Comparison of ENCODE assay signal across 34 cellular contexts in the genomic region with DNA sequence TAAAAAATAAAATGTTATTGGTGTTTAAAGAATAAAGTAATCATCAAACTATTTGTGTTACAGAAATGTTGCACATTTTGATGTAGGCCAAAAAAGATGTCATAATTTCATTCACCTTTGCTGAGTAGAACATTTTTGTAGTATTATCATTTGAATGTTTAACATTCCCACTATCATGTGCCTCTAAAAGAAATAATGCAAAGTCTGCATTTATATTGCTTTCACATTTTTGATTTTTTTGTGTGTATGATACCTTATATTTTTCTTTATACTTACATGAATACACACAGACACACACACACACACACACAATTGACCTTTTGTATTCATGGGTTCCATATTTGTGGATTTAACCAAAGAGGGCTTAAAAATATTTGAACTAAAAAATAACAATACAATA.
DNase-seq lines count a peak whose midpoint lies in the region; ATAC-seq, FAIRE-seq and TF ChIP-seq lines count a peak whose summit lies in the region.
"Had no signal": no experiment of that assay in that cellular context is flagged by ENCODE, and none has a peak within 500 bp of the region (broad histone marks: within the 10 kb centered on the region; RNA-seq: fewer than 3 reads in every experiment).

No MANE protein-coding gene starts in this region.

- H4K5ac ChIP-seq in IMR-90 (ENCODE audit: low read depth, low read length), result no peak overlapping the region

- BruUV-seq in HepG2 (replicated peaks; lab: Mats Ljungman, UMichigan), result no TSS peak
- no TSS peak for BruUV-seq in IMR-90 (replicated peaks; lab: Mats Ljungman, UMichigan)
- BruUV-seq in K562 (replicated peaks; lab: Mats Ljungman, UMichigan), result no TSS peak

- H4K91ac ChIP-seq in IMR-90 (ENCODE audit: insufficient read depth, low read depth, low read length), result no peak overlapping the region

- H3K4me1 ChIP-seq in HepG2 (ENCODE audit: insufficient read depth, low read length) (no peaks in the 10 kb centered on the region), right lobe of liver (no peaks in the 10 kb centered on the region), A549 (no peaks in the 10 kb centered on the region), IMR-90 (ENCODE audit: control insufficient read depth, insufficient read depth, low read length) (no peaks in the 10 kb centered on the region), K562 (replicated peaks in 1 of 2; ENCODE audit: control insufficient read depth in 2 of 2, insufficient read depth in 2 of 2, low read length in 2 of 2) (no peaks in the 10 kb centered on the region), right cardiac atrium (ENCODE audit: control insufficient read depth, insufficient read depth, low read length) (no peaks in the 10 kb centered on the region)
- H3K4me1 ChIP-seq: BE2C; BLaER1; BLaER1 treated with 17β-estradiol and CSF1 and Interleukin-3, amounts not matched to agents 10 nM and 100 nM; Caco-2 had no signal

- no peak overlapping the region for H2AK5ac ChIP-seq in IMR-90 (ENCODE audit: low read depth, low read length)

- H3K9ac ChIP-seq in HepG2 (ENCODE audit: insufficient read depth, low read depth, low read length) (no peak overlapping the region), IMR-90 (ENCODE audit: low read depth, low read length) (no peak overlapping the region), K562 (ENCODE audit: insufficient read depth in 1 of 2, low read depth in 2 of 2, low read length in 2 of 2) (no peak overlapping the region)
- H3K9ac ChIP-seq: BLaER1; BLaER1 treated with 17β-estradiol and CSF1 and Interleukin-3, amounts not matched to agents 10 nM and 100 nM had no signal

- peaks cover 20% of the 10 kb centered on the region for H3K9me3 ChIP-seq in HepG2 (ENCODE audit: low read length)
- no peaks in the 10 kb centered on the region for H3K9me3 ChIP-seq in right lobe of liver
- H3K9me3 ChIP-seq in A549, result no peaks in the 10 kb centered on the region
- no peaks in the 10 kb centered on the region for H3K9me3 ChIP-seq in IMR-90 (ENCODE audit: control insufficient read depth, insufficient read depth, low read length)
- no peaks in the 10 kb centered on the region for H3K9me3 ChIP-seq in K562 (replicated peaks; ENCODE audit: control insufficient read depth, insufficient read depth, low read depth, low read length)
- H3K9me3 ChIP-seq in right cardiac atrium (ENCODE audit: control insufficient read depth, low read length), result no peaks in the 10 kb centered on the region
- H3K9me3 ChIP-seq: BE2C, Caco-2 had no signal

- H3K79me1 ChIP-seq in IMR-90 (ENCODE audit: low read depth in 1 of 2, low read length in 2 of 2), result no peaks in the 10 kb centered on the region

- no peak overlapping the region for H2BK20ac ChIP-seq in IMR-90 (ENCODE audit: low read depth, low read length)

- dilution Hi-C loops in IMR-90 (cut with HindIII; ENCODE audit: low sequenced_read_pairs, unreplicated experiment), result no loop called here

- H3K79me2 ChIP-seq in HepG2 (ENCODE audit: insufficient read depth, low read length) (no peaks in the 10 kb centered on the region), K562 (ENCODE audit: control insufficient read depth, insufficient read depth, low read length) (no peaks in the 10 kb centered on the region)

- H3K36me3 ChIP-seq in HepG2 (replicated peaks in 1 of 2; ENCODE audit: control insufficient read depth in 1 of 2, insufficient read depth in 2 of 2, low read length in 2 of 2) (no peaks in the 10 kb centered on the region), right lobe of liver (no peaks in the 10 kb centered on the region), IMR-90 (ENCODE audit: control insufficient read depth, insufficient read depth, low read length) (no peaks in the 10 kb centered on the region), K562 (ENCODE audit: control insufficient read depth, insufficient read depth, low read length) (no peaks in the 10 kb centered on the region)
- H3K36me3 ChIP-seq: BE2C; BLaER1; BLaER1 treated with 17β-estradiol and CSF1 and Interleukin-3, amounts not matched to agents 10 nM and 100 nM had no signal

- H2AK9ac ChIP-seq in IMR-90 (replicated peaks; ENCODE audit: low read depth, low read length, poor library complexity), result no peak overlapping the region

- H4K20me1 ChIP-seq in HepG2 (ENCODE audit: insufficient read depth, low read length) (no peaks in the 10 kb centered on the region), IMR-90 (ENCODE audit: insufficient read depth, low read length) (no peaks in the 10 kb centered on the region), K562 (replicated peaks; ENCODE audit: control insufficient read depth, insufficient read depth, low read length) (no peaks in the 10 kb centered on the region)
- H4K20me1 ChIP-seq: BLaER1 treated with 17β-estradiol and CSF1 and Interleukin-3, amounts not matched to agents 10 nM and 100 nM had no signal

- H3K4me3 ChIP-seq in HepG2 (replicated peaks in 1 of 3; ENCODE audit: insufficient read depth in 1 of 3, low read depth in 2 of 3, low read length in 3 of 3) (no peak overlapping the region), right lobe of liver (no peak overlapping the region), A549 (no peak overlapping the region), IMR-90 (ENCODE audit: insufficient read depth, low read depth, low read length) (no peak overlapping the region), K562 (no peak overlapping the region), right cardiac atrium (ENCODE audit: low read length) (no peak overlapping the region)
- H3K4me3 ChIP-seq: BLaER1; BLaER1 treated with 17β-estradiol and CSF1 and Interleukin-3, amounts not matched to agents 10 nM and 100 nM had no signal

- DNase-seq in HepG2 (ENCODE audit: low spot score), result no peak
- DNase-seq in right lobe of liver, result no peak
- no peak for DNase-seq in A549 (ENCODE audit: low read depth in 1 of 2, low spot score in 1 of 2)
- no peak for DNase-seq in IMR-90
- no peak for DNase-seq in K562 (ENCODE audit: extremely low read depth in 1 of 4, low spot score in 3 of 4)
- no peak for DNase-seq in NCI-H748 (lab: John Stamatoyannopoulos, UW; ENCODE audit: unreplicated experiment)
- DNase-seq in NOMO-1 (lab: John Stamatoyannopoulos, UW; ENCODE audit: unreplicated experiment in 2 of 2), result no peak
- no peak for DNase-seq in right cardiac atrium
- DNase-seq: 8988T; ACHN; AML-193; BE2C; C1 segment of cervical spinal cord; Caco-2; Calu3; CD4-positive, alpha-beta memory T cell; CD4-positive, alpha-beta T cell; CD4-positive, CD25-positive, alpha-beta regulatory T cell; CD8-positive, alpha-beta memory T cell; CD8-positive, alpha-beta T cell; COR-L47; DMS 273 treated with DMSO at 0.1 percent for 48 hours; DMS153; DMS53; DMS79; DMS79 treated with DMSO at 0.1 percent for 48 hours; DND-41; EL had no signal

- no peak overlapping the region for H2BK5ac ChIP-seq in IMR-90 (ENCODE audit: low read depth, low read length, poor library complexity, severe bottlenecking)

- TF ChIP-seq CTCF in HepG2 (CRISPR knock-in tag; IDR thresholded peaks at IDR 0.05), result no peak
- no peak for TF ChIP-seq CTCF in right lobe of liver (IDR thresholded peaks at IDR 0.05)
- no peak for TF ChIP-seq CTCF in A549 (IDR thresholded peaks at IDR 0.05)
- no peak for TF ChIP-seq CTCF in IMR-90 (conservative IDR thresholded peaks at IDR 0.05; ENCODE audit: low read depth, low read length)
- no peak for TF ChIP-seq CTCF in K562 (IDR thresholded peaks at IDR 0.05 in 2 of 3, conservative IDR thresholded peaks at IDR 0.05 in 1 of 3; ENCODE audit: insufficient read depth in 2 of 3, low read depth in 1 of 3, low read length in 3 of 3)

- H2BK120ac ChIP-seq in IMR-90 (ENCODE audit: low read depth, low read length), result no peak overlapping the region

- in situ Hi-C loops in HepG2 (cut with HindIII; ENCODE audit: extremely low pct_ligation_motif_present, low pct_unique_long_range_greater_than_20kb) (no loop called here), IMR-90 (cut with MboI; ENCODE audit: low sequenced_read_pairs) (no loop called here), K562 (cut with MboI) (no loop called here)

- no peak overlapping the region for H3K4ac ChIP-seq in IMR-90 (ENCODE audit: low read depth, low read length)

- H3K14ac ChIP-seq in IMR-90 (replicated peaks; ENCODE audit: low read depth, low read length), result no peak overlapping the region

- no peak overlapping the region for H4K8ac ChIP-seq in IMR-90 (ENCODE audit: low read depth in 2 of 2, low read length in 2 of 2)

- TF ChIP-seq POLR2A in HepG2 (IDR thresholded peaks at IDR 0.05; ENCODE audit: insufficient read depth in 1 of 2, low read depth in 2 of 2, low read length in 2 of 2) (no peak), right lobe of liver (IDR thresholded peaks at IDR 0.05) (no peak), A549 (IDR thresholded peaks at IDR 0.05; ENCODE audit: low read length) (no peak), IMR-90 (IDR thresholded peaks at IDR 0.05; ENCODE audit: low read depth, low read length) (no peak), K562 (conservative IDR thresholded peaks at IDR 0.05) (no peak)

- CTCF ChIA-PET in HepG2 (lab: Yijun Ruan, JAX; ENCODE audit: low intra/inter-chr PET ratio, low total read pairs), result no interaction called here
- CTCF ChIA-PET in A549 (lab: Yijun Ruan, JAX), result no interaction called here
- CTCF ChIA-PET in IMR-90 (lab: Yijun Ruan, JAX), result interaction anchor here (0.6 kb wide), 1 partner anchor 462 kb away, joined by 4 read pairs; no protein-coding TSS in a partner anchor
- CTCF ChIA-PET in K562 (lab: Yijun Ruan, JAX; ENCODE audit: low intra/inter-chr PET ratio), result no interaction called here

- H3K18ac ChIP-seq in IMR-90 (ENCODE audit: low read depth, low read length), result no peak overlapping the region

- H2AFZ ChIP-seq in HepG2 (ENCODE audit: low read length) (no peak overlapping the region), IMR-90 (replicated peaks; ENCODE audit: low read length, poor library complexity) (no peak overlapping the region), K562 (ENCODE audit: low read depth, low read length) (no peak overlapping the region)

- FAIRE-seq in HepG2 (lab: Jason Lieb, UNC) (no peak), A549 (lab: Jason Lieb, UNC) (no peak), K562 (lab: Jason Lieb, UNC) (no peak)
- FAIRE-seq: A204.1, D721Med had no signal

- no peaks in the 10 kb centered on the region for H3K9me1 ChIP-seq in IMR-90 (ENCODE audit: insufficient read depth, low read length)
- H3K9me1 ChIP-seq in K562 (ENCODE audit: control insufficient read depth, insufficient read depth, low read length), result no peaks in the 10 kb centered on the region

- POLR2A ChIA-PET in HepG2 (lab: Yijun Ruan, JAX) (no interaction called here), A549 (lab: Yijun Ruan, JAX) (no interaction called here), IMR-90 (lab: Charles Lee; ENCODE audit: unreplicated experiment) (no interaction called here), K562 (lab: Yijun Ruan, JAX) (no interaction called here)

- H3K56ac ChIP-seq in IMR-90 (ENCODE audit: extremely low read depth, insufficient read depth, low read length), result no peak overlapping the region

- TF ChIP-seq RAD21 in HepG2 (CRISPR knock-in tag; IDR thresholded peaks at IDR 0.05), result no peak
- TF ChIP-seq RAD21 in A549 (conservative IDR thresholded peaks at IDR 0.05 in 1 of 2, IDR thresholded peaks at IDR 0.05 in 1 of 2), result no peak
- TF ChIP-seq RAD21 in IMR-90 (IDR thresholded peaks at IDR 0.05; ENCODE audit: low read length), result no peak
- no peak for TF ChIP-seq RAD21 in K562 (CRISPR knock-in tag; conservative IDR thresholded peaks at IDR 0.05 in 1 of 2, IDR thresholded peaks at IDR 0.05 in 1 of 2)

- ATAC-seq in HepG2 (no peak), right lobe of liver (no peak), A549 (no peak), IMR-90 (ENCODE audit: low read depth) (no peak), K562 (no peak), right cardiac atrium (no peak)
- ATAC-seq: CD8-positive, alpha-beta T cell had no signal

- TF ChIP-seq EP300 in HepG2 (IDR thresholded peaks at IDR 0.05; ENCODE audit: low read depth in 2 of 2, low read length in 2 of 2), result no peak
- TF ChIP-seq EP300 in HepG2 (CRISPR knock-in tag; IDR thresholded peaks at IDR 0.05; ENCODE audit: borderline replicate concordance), result no peak
- no peak for TF ChIP-seq EP300 in A549 (IDR thresholded peaks at IDR 0.05)
- no peak for TF ChIP-seq EP300 in K562 (IDR thresholded peaks at IDR 0.05; ENCODE audit: low read length)

- intact Hi-C loops in HepG2 (cut with micrococcal nuclease; ENCODE audit: unreplicated experiment) (no loop called here), right lobe of liver (cut with DNase I) (no loop called here), IMR-90 (cut with micrococcal nuclease) (no loop called here), K562 (cut with micrococcal nuclease) (no loop called here), right cardiac atrium (cut with DNase I) (no loop called here)

- H3K27me3 ChIP-seq in HepG2 (ENCODE audit: control insufficient read depth in 1 of 2, insufficient read depth in 2 of 2, low read length in 2 of 2), result no peaks in the 10 kb centered on the region
- no peaks in the 10 kb centered on the region for H3K27me3 ChIP-seq in right lobe of liver
- H3K27me3 ChIP-seq in IMR-90 (ENCODE audit: control insufficient read depth, insufficient read depth, low read length), result no peaks in the 10 kb centered on the region
- no peaks in the 10 kb centered on the region for H3K27me3 ChIP-seq in K562 (ENCODE audit: control insufficient read depth in 2 of 2, insufficient read depth in 2 of 2, low read length in 2 of 2)
- H3K27me3 ChIP-seq in right cardiac atrium (ENCODE audit: control insufficient read depth, insufficient read depth), result no peaks in the 10 kb centered on the region
- H3K27me3 ChIP-seq: BE2C; BLaER1; BLaER1 treated with 17β-estradiol and CSF1 and Interleukin-3, amounts not matched to agents 10 nM and 100 nM had no signal

- H3K4me2 ChIP-seq in HepG2 (ENCODE audit: low read depth, low read length) (no peak overlapping the region), A549 (no peak overlapping the region), IMR-90 (ENCODE audit: low read depth, low read length) (no peak overlapping the region), K562 (ENCODE audit: insufficient read depth, low read length) (no peak overlapping the region)
- H3K4me2 ChIP-seq: BLaER1; BLaER1 treated with 17β-estradiol and CSF1 and Interleukin-3, amounts not matched to agents 10 nM and 100 nM had no signal

- H3K27ac ChIP-seq in HepG2 (ENCODE audit: extremely low read length, insufficient read depth, low read length), result no peak overlapping the region
- H3K27ac ChIP-seq in right lobe of liver, result no peak overlapping the region
- H3K27ac ChIP-seq in A549, result no peak overlapping the region
- H3K27ac ChIP-seq in IMR-90 (ENCODE audit: insufficient read depth, low read length), result no peak overlapping the region
- H3K27ac ChIP-seq in K562 (ENCODE audit: extremely low read depth, low read depth, low read length), result no peak overlapping the region
- no peak overlapping the region for H3K27ac ChIP-seq in right cardiac atrium (ENCODE audit: low read length)
- H3K27ac ChIP-seq: 22Rv1; BLaER1; BLaER1 treated with 17β-estradiol and CSF1 and Interleukin-3, amounts not matched to agents 10 nM and 100 nM; C4-2B had no signal

- H2BK15ac ChIP-seq in IMR-90 (ENCODE audit: low read depth, low read length), result no peak overlapping the region

- no peak overlapping the region for H3K23ac ChIP-seq in IMR-90 (ENCODE audit: low read depth, low read length)

Comparison
In these comparisons a context has a peak if more than half of its experiments do, and no peak if none do; other contexts are left out.
1. Of the 241 proteins assayed by ChIP-seq in both HepG2 and K562: peak only in HepG2: MAFK; only in K562: none; in both: none; in neither: 240.